ENCODE assay signal across 38 cellular contexts in the genomic region with DNA sequence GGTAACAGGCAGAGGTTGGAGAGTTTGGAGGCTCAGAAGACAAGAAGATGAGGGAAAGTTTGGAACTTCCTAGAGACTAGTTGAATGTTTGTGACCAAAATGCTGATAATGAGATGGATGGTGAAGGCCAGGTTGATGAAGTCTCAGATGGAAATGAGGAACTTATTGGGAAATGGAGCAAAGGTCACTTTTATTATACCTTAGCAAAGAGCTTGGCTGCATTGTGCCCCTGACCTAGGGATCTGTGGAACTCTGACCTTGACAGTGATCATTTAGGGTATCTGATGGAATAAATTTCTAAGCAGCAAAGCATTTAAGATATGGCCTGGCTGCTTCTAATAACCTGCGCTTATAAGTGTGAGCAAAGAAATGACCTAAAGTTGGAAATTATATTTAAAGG. TPM values are rescaled to one million over a fixed set of nuclear protein-coding genes. Genes with fewer than 3 reads are reported as not detected.
"Had no signal": no experiment of that assay in that cellular context is flagged by ENCODE, and none has a peak within 500 bp of the region (broad histone marks: within the 10 kb centered on the region; RNA-seq: fewer than 3 reads in every experiment).

No MANE protein-coding gene starts in this region.

- H3K4me3 ChIP-seq: adrenal gland, ascending aorta, body of pancreas, breast epithelium, cardiac muscle cell had no signal

- H3K9me3 ChIP-seq: body of pancreas had no signal

- H3K27ac ChIP-seq: adrenal gland, ascending aorta, body of pancreas, brain microvascular endothelial cell, breast epithelium, cardiac muscle cell had no signal

- H3K4me1 ChIP-seq: adrenal gland, ascending aorta, body of pancreas, breast epithelium had no signal

- FAIRE-seq: astrocyte, bronchial epithelial cell had no signal

- ATAC-seq: activated naive CD4-positive, alpha-beta T cell treated with anti-CD3 and anti-CD28 coated beads, Interleukin-2, amount 50 U/mL, for 72 hours; activated naive CD8-positive, alpha-beta T cell treated with anti-CD3 and anti-CD28 coated beads, Interleukin-2, amount 50 U/mL, for 24 hours; activated T-cell treated with anti-CD3 and anti-CD28 coated beads, Interleukin-2, amount 50 U/mL, for 4 hours; activated T-cell treated with anti-CD3 and anti-CD28 coated beads, Interleukin-2, amount 50 U/mL, for 72 hours; activated T-helper 17 cell treated with anti-CD3 and anti-CD28 coated beads, Interleukin-2, amount 50 U/mL, for 72 hours; body of pancreas had no signal

- H3K36me3 ChIP-seq: adrenal gland, ascending aorta, brain microvascular endothelial cell, breast epithelium, cardiac muscle cell had no signal

- DNase-seq: activated effector memory CD4-positive, alpha-beta T cell treated with Interleukin-2 at 50 U/mL for 16 hours; activated gamma-delta T cell; activated gamma-delta T cell treated with Interleukin-2 at 50 U/mL for 16 hours; activated naive CD4-positive, alpha-beta T cell; activated naive CD4-positive, alpha-beta T cell treated with anti-CD3 and anti-CD28 coated beads for 36 hours; activated naive CD4-positive, alpha-beta T cell treated with anti-CD3 and anti-CD28 coated beads, Interleukin-2, amount 10 ng/mL, durations not matched to agents 7 days and 5 days; activated naive CD4-positive, alpha-beta T cell treated with anti-CD3 and anti-CD28 coated beads, Interleukin-2, amount 50 U/mL, for 16 hours; activated naive CD4-positive, alpha-beta T cell treated with Interleukin-2 at 50 U/mL for 16 hours; activated naive CD8-positive, alpha-beta T cell treated with anti-CD3 and anti-CD28 coated beads for 36 hours; activated naive CD8-positive, alpha-beta T cell treated with anti-CD3 and anti-CD28 coated beads, Interleukin-2, amount 10 ng/mL, durations not matched to agents 7 days and 5 days; activated naive CD8-positive, alpha-beta T cell treated with anti-CD3 and anti-CD28 coated beads, Interleukin-2, amount 50 U/mL, for 24 hours; activated T-cell treated with anti-CD3 and anti-CD28 coated beads, Interleukin-2, amount 50 U/mL, for 1 hour; activated T-cell treated with anti-CD3 and anti-CD28 coated beads, Interleukin-2, amount 50 U/mL, for 24 hours; activated T-cell treated with anti-CD3 and anti-CD28 coated beads, Interleukin-2, amount 50 U/mL, for 4 hours; activated T-cell treated with anti-CD3 and anti-CD28 coated beads, Interleukin-2, amount 50 U/mL, for 48 hours; activated T-cell treated with anti-CD3 and anti-CD28 coated beads, Interleukin-2, amount 50 U/mL, for 72 hours; adrenal gland; amniotic stem cell; amygdala; anterior cingulate cortex; aorta; body of pancreas; brain microvascular endothelial cell; caudate nucleus; central memory CD4-positive, alpha-beta T cell; cerebellar nuclear complex had no signal

- H3K27me3 ChIP-seq: adrenal gland, ascending aorta, body of pancreas, brain microvascular endothelial cell, breast epithelium, cardiac muscle cell had no signal

RNA-seq across cellular contexts. Expression of gene FAM3B, which starts 17.2 kb away (rescaled TPM):
- total RNA-seq: activated naive CD4-positive, alpha-beta T cell treated with anti-CD3 and anti-CD28 coated beads for 36 hours; activated naive CD4-positive, alpha-beta T cell treated with anti-CD3 and anti-CD28 coated beads, Interleukin-2, amount 50 U/mL, for 72 hours; activated naive CD8-positive, alpha-beta T cell treated with anti-CD3 and anti-CD28 coated beads for 36 hours; activated naive CD8-positive, alpha-beta T cell treated with anti-CD3 and anti-CD28 coated beads, Interleukin-2, amount 10 ng/mL, durations not matched to agents 7 days and 5 days; activated T-cell treated with anti-CD3 and anti-CD28 coated beads, Interleukin-2, amount 50 U/mL, for 4 hours; activated T-cell treated with anti-CD3 and anti-CD28 coated beads, Interleukin-2, amount 50 U/mL, for 72 hours; activated T-helper 1 cell treated with anti-CD3 and anti-CD28 coated beads, Interleukin-12 subunit alpha, Interleukin-12 subunit beta, Interleukin-2, Interleukin-4 antibody, amounts not matched to agents 30 ng/mL and 10 ng/mL and 1 ng/mL, durations not matched to agents 14 hours and 24 hours and 36 hours; activated T-helper 17 cell treated with anti-CD3 and anti-CD28 coated beads, Interleukin-2, amount 50 U/mL, for 72 hours; activated T-helper 2 cell treated with anti-CD3 and anti-CD28 coated beads, Interferon-gamma antibody, Interleukin-2, Interleukin-4, amounts not matched to agents 10 μg/mL and 5 μg/mL and 100 μg/mL, durations not matched to agents 14 hours and 24 hours and 36 hours; ascending aorta; astrocyte; bronchial epithelial cell; cardiac muscle cell; cardiac septum; cerebellum; chondrocyte had no signal
- polyA plus RNA-seq: cardiac muscle cell had no signal

RNA-seq across cellular contexts. Expression of gene MX2, which starts 28.1 kb away (rescaled TPM):
- total RNA-seq: chondrocyte had no signal
